ENCODE assay signal across 17 cellular contexts in the genomic region with DNA sequence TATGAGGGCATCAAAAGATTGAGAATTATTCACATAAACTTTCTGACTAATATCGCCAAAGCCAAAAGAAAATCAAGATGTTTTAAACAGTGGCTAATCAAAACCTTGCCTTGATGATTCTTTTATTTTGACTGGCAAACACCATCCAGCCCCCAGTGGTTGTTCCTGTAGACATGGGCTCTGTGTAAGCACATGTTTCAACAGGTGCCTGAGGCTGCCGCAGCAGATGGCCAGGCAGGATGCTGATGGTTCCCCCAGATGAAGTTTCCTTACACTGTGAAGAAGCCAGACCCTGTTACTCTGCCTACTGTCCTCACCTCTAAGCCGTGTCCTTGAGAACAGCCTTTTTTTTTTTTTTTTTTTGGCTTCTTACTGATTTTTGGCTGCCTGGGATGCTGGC.
A peak's percentile ranks its signal among the peaks of the same experiment; 100 is the strongest.
DNase-seq lines count a peak whose midpoint lies in the region; ATAC-seq, FAIRE-seq and TF ChIP-seq lines count a peak whose summit lies in the region.
"Had no signal": no experiment of that assay in that cellular context is flagged by ENCODE, and none has a peak within 500 bp of the region (broad histone marks: within the 10 kb centered on the region; RNA-seq: fewer than 3 reads in every experiment).

No MANE protein-coding gene starts in this region.

- intact Hi-C loops in kidney (cut with DNase I): no loop called here
- intact Hi-C loops in esophagus muscularis mucosa (cut with DNase I): no loop called here

- TF ChIP-seq CTCF in HEK293 (tag by site-specific recombination; IDR thresholded peaks at IDR 0.05) (no peak), glutamatergic neuron (IDR thresholded peaks at IDR 0.05; ENCODE audit: partially characterized antibody, unreplicated experiment) (no peak), kidney (IDR thresholded peaks at IDR 0.05; ENCODE audit: borderline replicate concordance, extremely low read depth, insufficient read depth) (no peak), esophagus muscularis mucosa (IDR thresholded peaks at IDR 0.05) (no peak)

- no peak for TF ChIP-seq POLR2A in esophagus muscularis mucosa (IDR thresholded peaks at IDR 0.05; ENCODE audit: low read depth)

- H3K36me3 ChIP-seq in HEK293 (ENCODE audit: control insufficient read depth in 2 of 2, insufficient read depth in 1 of 2, low read length in 2 of 2) (no peaks in the 10 kb centered on the region), kidney (ENCODE audit: control insufficient read depth in 1 of 2, insufficient read depth in 2 of 2, low read length in 2 of 2) (no peaks in the 10 kb centered on the region), esophagus muscularis mucosa (no peaks in the 10 kb centered on the region)

- H3K9me3 Mint-ChIP-seq in glutamatergic neuron (ENCODE audit: unreplicated experiment): no peaks in the 10 kb centered on the region
- H3K9me3 Mint-ChIP-seq: CD4-positive, alpha-beta T cell had no signal

- TF ChIP-seq EP300 in esophagus muscularis mucosa (IDR thresholded peaks at IDR 0.05): no peak

- H3K4me1 Mint-ChIP-seq in glutamatergic neuron (ENCODE audit: low read depth, unreplicated experiment): no peaks in the 10 kb centered on the region
- H3K4me1 Mint-ChIP-seq: B cell had no signal

- H3K27me3 ChIP-seq in esophagus muscularis mucosa: peaks cover 0 to 14% (median 0%) of the 10 kb centered on the region in 4 donors

- FAIRE-seq in kidney (lab: Jason Lieb, UNC): no peak
- FAIRE-seq: A204.1, H54 had no signal

- peaks cover 2% of the 10 kb centered on the region for H3K27me3 Mint-ChIP-seq in glutamatergic neuron (ENCODE audit: unreplicated experiment)

- ATAC-seq in HG03280 (IDR thresholded peaks at IDR 0.05; ENCODE audit: unreplicated experiment): no peak
- ATAC-seq: HCT116 had no signal

- no peak overlapping the region for H3K4me3 Mint-ChIP-seq in glutamatergic neuron (ENCODE audit: unreplicated experiment)
- H3K4me3 Mint-ChIP-seq: B cell; CD4-positive, alpha-beta T cell; IgD-negative memory B cell had no signal

- H3K27ac ChIP-seq in HEK293 (ENCODE audit: extremely low read depth, low read depth, low read length) (no peak overlapping the region), kidney (ENCODE audit: low read depth in 2 of 2, low read length in 2 of 2) (no peak overlapping the region), esophagus muscularis mucosa (replicated peaks in 1 of 4) (no peak overlapping the region)

- DNase-seq in DMS 273 (lab: John Stamatoyannopoulos, UW; ENCODE audit: unreplicated experiment) (peak; percentile 82), NCI-H524 treated with DMSO at 0.1 percent for 48 hours (lab: John Stamatoyannopoulos, UW) (peak; percentile 43), glutamatergic neuron (peak; percentile 19), kidney (no peak), DMS79 treated with DMSO at 0.1 percent for 48 hours (lab: John Stamatoyannopoulos, UW) (no peak), esophagus muscularis mucosa (ENCODE audit: extremely low spot score) (no peak)
- DNase-seq: C1 segment of cervical spinal cord; Calu3; CD4-positive, alpha-beta T cell; GF-D8 had no signal

- no peaks in the 10 kb centered on the region for H3K9me3 ChIP-seq in HEK293 (ENCODE audit: control insufficient read depth, insufficient read depth, low read depth, low read length)
- no peaks in the 10 kb centered on the region for H3K9me3 ChIP-seq in kidney (ENCODE audit: control insufficient read depth in 1 of 2, low read length in 2 of 2)
- H3K9me3 ChIP-seq in esophagus muscularis mucosa: no peaks in the 10 kb centered on the region

- H3K36me3 Mint-ChIP-seq in glutamatergic neuron (ENCODE audit: unreplicated experiment): no peaks in the 10 kb centered on the region

- CTCF ChIA-PET in HEK293 (lab: Yijun Ruan, JAX): no interaction called here

- H3K4me1 ChIP-seq in HEK293 (ENCODE audit: control insufficient read depth, insufficient read depth, low read length): no peaks in the 10 kb centered on the region
- H3K4me1 ChIP-seq in kidney (ENCODE audit: control insufficient read depth in 1 of 2, insufficient read depth in 1 of 2, low read depth in 1 of 2, low read length in 2 of 2): no peaks in the 10 kb centered on the region
- H3K4me1 ChIP-seq in esophagus muscularis mucosa: no peaks in the 10 kb centered on the region

- POLR2A ChIA-PET in HEK293 (lab: Yijun Ruan, JAX): no interaction called here

- no peak overlapping the region for H3K27ac Mint-ChIP-seq in glutamatergic neuron (ENCODE audit: unreplicated experiment)
- H3K27ac Mint-ChIP-seq: B cell; CD4-positive, alpha-beta T cell; IgD-negative memory B cell had no signal

- H3K4me3 ChIP-seq in HEK293 (ENCODE audit: low read depth, low read length): no peak overlapping the region
- no peak overlapping the region for H3K4me3 ChIP-seq in kidney (ENCODE audit: low read length in 2 of 2)
- no peak overlapping the region for H3K4me3 ChIP-seq in esophagus muscularis mucosa

- no peak overlapping the region for H3K9ac ChIP-seq in kidney (ENCODE audit: low read length in 2 of 2)

- 72% methylated on average over 3 of the region's 3 CpGs for WGBS in esophagus muscularis mucosa

TF ChIP-seq in HEK293, 187 proteins besides CTCF, POLR2A, EP300 and RAD21:
- TF ChIP-seq SCRT1 (tag by site-specific recombination; IDR thresholded peaks at IDR 0.05; ENCODE audit: borderline replicate concordance): peak; percentile 63; the same call in 1 of the 2 replicates
- TF ChIP-seq ZNF707 (tag by site-specific recombination; IDR thresholded peaks at IDR 0.05): no peak
- TF ChIP-seq ZNF292 (tag by site-specific recombination; IDR thresholded peaks at IDR 0.05; ENCODE audit: borderline replicate concordance, low read depth): no peak
- TF ChIP-seq, protein P1, sequence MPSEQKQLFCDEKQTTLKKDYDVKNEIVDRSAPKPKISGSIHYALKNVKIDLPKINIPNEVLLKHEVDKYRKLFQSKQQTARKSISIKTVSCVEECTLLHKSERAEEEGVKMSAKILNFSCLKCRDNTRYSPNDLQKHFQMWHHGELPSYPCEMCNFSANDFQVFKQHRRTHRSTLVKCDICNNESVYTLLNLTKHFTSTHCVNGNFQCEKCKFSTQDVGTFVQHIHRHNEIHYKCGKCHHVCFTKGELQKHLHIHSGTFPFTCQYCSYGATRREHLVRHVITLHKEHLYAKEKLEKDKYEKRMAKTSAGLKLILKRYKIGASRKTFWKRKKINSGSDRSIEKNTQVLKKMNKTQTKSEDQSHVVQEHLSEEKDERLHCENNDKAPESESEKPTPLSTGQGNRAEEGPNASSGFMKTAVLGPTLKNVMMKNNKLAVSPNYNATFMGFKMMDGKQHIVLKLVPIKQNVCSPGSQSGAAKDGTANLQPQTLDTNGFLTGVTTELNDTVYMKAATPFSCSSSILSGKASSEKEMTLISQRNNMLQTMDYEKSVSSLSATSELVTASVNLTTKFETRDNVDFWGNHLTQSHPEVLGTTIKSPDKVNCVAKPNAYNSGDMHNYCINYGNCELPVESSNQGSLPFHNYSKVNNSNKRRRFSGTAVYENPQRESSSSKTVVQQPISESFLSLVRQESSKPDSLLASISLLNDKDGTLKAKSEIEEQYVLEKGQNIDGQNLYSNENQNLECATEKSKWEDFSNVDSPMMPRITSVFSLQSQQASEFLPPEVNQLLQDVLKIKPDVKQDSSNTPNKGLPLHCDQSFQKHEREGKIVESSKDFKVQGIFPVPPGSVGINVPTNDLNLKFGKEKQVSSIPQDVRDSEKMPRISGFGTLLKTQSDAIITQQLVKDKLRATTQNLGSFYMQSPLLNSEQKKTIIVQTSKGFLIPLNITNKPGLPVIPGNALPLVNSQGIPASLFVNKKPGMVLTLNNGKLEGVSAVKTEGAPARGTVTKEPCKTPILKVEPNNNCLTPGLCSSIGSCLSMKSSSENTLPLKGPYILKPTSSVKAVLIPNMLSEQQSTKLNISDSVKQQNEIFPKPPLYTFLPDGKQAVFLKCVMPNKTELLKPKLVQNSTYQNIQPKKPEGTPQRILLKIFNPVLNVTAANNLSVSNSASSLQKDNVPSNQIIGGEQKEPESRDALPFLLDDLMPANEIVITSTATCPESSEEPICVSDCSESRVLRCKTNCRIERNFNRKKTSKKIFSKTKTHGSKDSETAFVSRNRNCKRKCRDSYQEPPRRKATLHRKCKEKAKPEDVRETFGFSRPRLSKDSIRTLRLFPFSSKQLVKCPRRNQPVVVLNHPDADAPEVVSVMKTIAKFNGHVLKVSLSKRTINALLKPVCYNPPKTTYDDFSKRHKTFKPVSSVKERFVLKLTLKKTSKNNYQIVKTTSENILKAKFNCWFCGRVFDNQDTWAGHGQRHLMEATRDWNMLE (tag by site-specific recombination; conservative IDR thresholded peaks at IDR 0.05; ENCODE audit: low read depth): no peak
- TF ChIP-seq ZNF548 (tag by site-specific recombination; IDR thresholded peaks at IDR 0.05): no peak
- TF ChIP-seq, protein P2, sequence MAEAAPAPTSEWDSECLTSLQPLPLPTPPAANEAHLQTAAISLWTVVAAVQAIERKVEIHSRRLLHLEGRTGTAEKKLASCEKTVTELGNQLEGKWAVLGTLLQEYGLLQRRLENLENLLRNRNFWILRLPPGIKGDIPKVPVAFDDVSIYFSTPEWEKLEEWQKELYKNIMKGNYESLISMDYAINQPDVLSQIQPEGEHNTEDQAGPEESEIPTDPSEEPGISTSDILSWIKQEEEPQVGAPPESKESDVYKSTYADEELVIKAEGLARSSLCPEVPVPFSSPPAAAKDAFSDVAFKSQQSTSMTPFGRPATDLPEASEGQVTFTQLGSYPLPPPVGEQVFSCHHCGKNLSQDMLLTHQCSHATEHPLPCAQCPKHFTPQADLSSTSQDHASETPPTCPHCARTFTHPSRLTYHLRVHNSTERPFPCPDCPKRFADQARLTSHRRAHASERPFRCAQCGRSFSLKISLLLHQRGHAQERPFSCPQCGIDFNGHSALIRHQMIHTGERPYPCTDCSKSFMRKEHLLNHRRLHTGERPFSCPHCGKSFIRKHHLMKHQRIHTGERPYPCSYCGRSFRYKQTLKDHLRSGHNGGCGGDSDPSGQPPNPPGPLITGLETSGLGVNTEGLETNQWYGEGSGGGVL (tag by site-specific recombination; IDR thresholded peaks at IDR 0.05): no peak
- no peak for TF ChIP-seq HOXD13 (CRISPR knock-in tag; IDR thresholded peaks at IDR 0.05; ENCODE audit: borderline replicate concordance)
- TF ChIP-seq ZNF341 (tag by site-specific recombination; IDR thresholded peaks at IDR 0.05; ENCODE audit: low read depth): no peak
- TF ChIP-seq SCRT2 (tag by site-specific recombination; IDR thresholded peaks at IDR 0.05): peak; percentile 77

Comparison
In these comparisons a context has a peak if more than half of its experiments do, and no peak if none do; other contexts are left out.
1. DNase-seq: peak in DMS 273 (single experiment), NCI-H524 treated with DMSO at 0.1 percent for 48 hours (single experiment) and glutamatergic neuron (single experiment); none in kidney (single experiment), DMS79 treated with DMSO at 0.1 percent for 48 hours (single experiment) and esophagus muscularis mucosa (single experiment).